ENCODE assay signal across 23 cellular contexts in the genomic region with DNA sequence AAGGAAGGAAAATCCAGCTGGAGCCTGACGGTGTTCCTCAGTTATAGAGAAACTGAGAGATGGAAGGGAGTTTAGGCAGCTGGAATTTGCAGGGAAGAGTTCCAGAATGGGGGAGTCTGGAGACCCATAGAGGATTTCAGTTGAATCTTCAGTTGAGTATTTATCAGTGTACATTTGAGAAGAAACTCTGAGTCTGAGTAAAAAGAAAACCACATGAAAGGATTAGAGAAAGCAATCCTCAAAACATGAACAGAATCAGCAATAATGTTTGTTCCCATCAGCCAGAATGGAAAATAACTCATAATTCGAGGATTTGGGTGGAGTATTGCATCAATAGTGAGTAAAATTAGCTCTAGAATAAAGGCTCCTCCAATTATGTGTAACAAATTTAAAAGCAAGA.
"Had no signal": no experiment of that assay in that cellular context is flagged by ENCODE, and none has a peak within 500 bp of the region (broad histone marks: within the 10 kb centered on the region; RNA-seq: fewer than 3 reads in every experiment).

No MANE protein-coding gene starts in this region.

- H3K4me1 ChIP-seq: body of pancreas, suprapubic skin, transverse colon, uterus had no signal

- H3K4me1 Mint-ChIP-seq: naive B cell, neural crest cell had no signal

- H3K27me3 ChIP-seq: body of pancreas, hepatocyte, suprapubic skin, transverse colon, uterus had no signal

- H3K4me3 ChIP-seq: body of pancreas, hepatocyte, mucosa of descending colon, suprapubic skin, transverse colon, uterus had no signal

- H3K9me3 Mint-ChIP-seq: endodermal cell had no signal

- H3K27ac ChIP-seq: body of pancreas, epithelial cell of prostate, hepatocyte, suprapubic skin, transverse colon, uterus, VCaP had no signal

- ATAC-seq: body of pancreas, left cardiac atrium, mucosa of descending colon had no signal

- H3K27me3 Mint-ChIP-seq: activated CD4-positive, alpha-beta memory T cell treated with anti-CD3 and anti-CD28 coated beads for 36 hours; activated naive CD8-positive, alpha-beta T cell treated with anti-CD3 and anti-CD28 coated beads, Interleukin-2, amount 10 ng/mL, durations not matched to agents 7 days and 5 days; naive B cell had no signal

- DNase-seq: activated CD4-positive, alpha-beta memory T cell treated with anti-CD3 and anti-CD28 coated beads for 36 hours; activated CD4-positive, CD25-positive, alpha-beta regulatory T cell treated with anti-CD3 and anti-CD28 coated beads, Interleukin-2, amount 50 U/mL, for 72 hours; activated effector memory CD4-positive, alpha-beta T cell treated with anti-CD3 and anti-CD28 coated beads, Interleukin-2, amount 50 U/mL, for 16 hours; activated naive CD8-positive, alpha-beta T cell treated with anti-CD3 and anti-CD28 coated beads, Interleukin-2, amount 10 ng/mL, durations not matched to agents 7 days and 5 days; activated T-cell treated with anti-CD3 and anti-CD28 coated beads for 4 hours; body of pancreas; caudate nucleus; endodermal cell; foreskin fibroblast; left cardiac atrium; mesenchymal stem cell; mucosa of descending colon; naive B cell; retina; stimulated activated naive CD4-positive, alpha-beta T cell treated with Interleukin-2 at 50 U/mL for 16 hours; transverse colon; uterus had no signal

- H3K36me3 ChIP-seq: suprapubic skin, transverse colon, uterus had no signal

- H3K36me3 Mint-ChIP-seq: activated CD4-positive, alpha-beta memory T cell treated with anti-CD3 and anti-CD28 coated beads for 36 hours; naive B cell had no signal

- H3K9me3 ChIP-seq: body of pancreas, mucosa of descending colon, suprapubic skin, transverse colon, uterus had no signal

- H3K27ac Mint-ChIP-seq: activated CD4-positive, alpha-beta memory T cell treated with anti-CD3 and anti-CD28 coated beads for 36 hours; activated naive CD8-positive, alpha-beta T cell treated with anti-CD3 and anti-CD28 coated beads, Interleukin-2, amount 10 ng/mL, durations not matched to agents 7 days and 5 days; endodermal cell; T-helper 1 cell treated with Interleukin-12 subunit alpha and Interleukin-12 subunit beta and Interleukin-4 antibody, amounts not matched to agents 30 μg/mL and 1 μg/mL, for 36 hours had no signal

- H3K4me3 Mint-ChIP-seq: activated CD4-positive, alpha-beta memory T cell treated with anti-CD3 and anti-CD28 coated beads for 36 hours; activated naive CD8-positive, alpha-beta T cell treated with anti-CD3 and anti-CD28 coated beads, Interleukin-2, amount 10 ng/mL, durations not matched to agents 7 days and 5 days; endodermal cell; naive B cell; neural crest cell; T-helper 1 cell treated with Interleukin-12 subunit alpha and Interleukin-12 subunit beta and Interleukin-4 antibody, amounts not matched to agents 30 μg/mL and 1 μg/mL, for 36 hours had no signal
